Comparison of ENCODE assay signal across 15 cellular contexts in genomic region chr20:48635361-48635760, GRCh38.
DNase-seq lines count a peak whose midpoint lies in the region; ATAC-seq and TF ChIP-seq lines count a peak whose summit lies in the region.
"Had no signal": no experiment of that assay in that cellular context is flagged by ENCODE, and none has a peak within 500 bp of the region (broad histone marks: within the 10 kb centered on the region; RNA-seq: fewer than 3 reads in every experiment).

No MANE protein-coding gene starts in this region.

- H3K36me3 Mint-ChIP-seq in activated T-cell treated with anti-CD3 and anti-CD28 coated beads, Interleukin-2, amount 50 U/mL, for 24 hours (ENCODE audit: low read depth): peaks cover 74% of the 10 kb centered on the region
- H3K36me3 Mint-ChIP-seq in activated T-helper 17 cell treated with anti-CD3 and anti-CD28 coated beads, Interleukin-2, amount 50 U/mL, for 72 hours (ENCODE audit: low read depth): peaks cover 91% of the 10 kb centered on the region
- H3K36me3 Mint-ChIP-seq in immature natural killer cell: peaks cover 28 to 55% (median 40%) of the 10 kb centered on the region in 3 donors

- peak overlapping the region; percentile 30 for H3K27ac Mint-ChIP-seq in activated T-cell treated with anti-CD3 and anti-CD28 coated beads, Interleukin-2, amount 50 U/mL, for 24 hours
- peak overlapping the region; percentile 85 for H3K27ac Mint-ChIP-seq in activated T-helper 17 cell treated with anti-CD3 and anti-CD28 coated beads, Interleukin-2, amount 50 U/mL, for 72 hours
- peak overlapping the region in 5 of 6 donors; percentile 37 to 81 (median 63) for H3K27ac Mint-ChIP-seq in immature natural killer cell
- H3K27ac Mint-ChIP-seq: activated CD4-positive, alpha-beta T cell treated with anti-CD3 and anti-CD28 coated beads, Interleukin-2, amount 10 ng/mL, durations not matched to agents 7 days and 5 days; endodermal cell; nephron had no signal

- no peak for ATAC-seq in activated T-helper 17 cell treated with anti-CD3 and anti-CD28 coated beads, Interleukin-2, amount 50 U/mL, for 72 hours (replicated peaks)
- no peak for ATAC-seq in esophagus mucosa
- ATAC-seq in omental fat pad (ENCODE audit: low FRiP score): no peak

- no peak for TF ChIP-seq CTCF in omental fat pad (IDR thresholded peaks at IDR 0.05)

- H3K4me1 Mint-ChIP-seq in activated T-cell treated with anti-CD3 and anti-CD28 coated beads, Interleukin-2, amount 50 U/mL, for 24 hours (ENCODE audit: low read depth): peaks cover 1% of the 10 kb centered on the region
- H3K4me1 Mint-ChIP-seq in activated T-helper 17 cell treated with anti-CD3 and anti-CD28 coated beads, Interleukin-2, amount 50 U/mL, for 72 hours: peaks cover 14% of the 10 kb centered on the region
- peaks cover 46 to 56% of the 10 kb centered on the region in 2 donors for H3K4me1 Mint-ChIP-seq in immature natural killer cell
- H3K4me1 Mint-ChIP-seq: endodermal cell had no signal

- H3K27ac ChIP-seq in substantia nigra (ENCODE audit: low read depth, low read length, poor library complexity, severe bottlenecking): peak overlapping the region; percentile 88
- H3K27ac ChIP-seq: A549, adrenal gland, tibial nerve had no signal

- H3K4me3 Mint-ChIP-seq in activated T-cell treated with anti-CD3 and anti-CD28 coated beads, Interleukin-2, amount 50 U/mL, for 24 hours: no peak overlapping the region
- H3K4me3 Mint-ChIP-seq in activated T-helper 17 cell treated with anti-CD3 and anti-CD28 coated beads, Interleukin-2, amount 50 U/mL, for 72 hours: no peak overlapping the region
- peak overlapping the region in 1 of 5 donors; percentile 22 for H3K4me3 Mint-ChIP-seq in immature natural killer cell
- H3K4me3 Mint-ChIP-seq: activated CD4-positive, alpha-beta T cell treated with anti-CD3 and anti-CD28 coated beads, Interleukin-2, amount 10 ng/mL, durations not matched to agents 7 days and 5 days; endodermal cell; nephron had no signal

- DNase-seq in activated T-cell treated with anti-CD3 and anti-CD28 coated beads, Interleukin-2, amount 50 U/mL, for 24 hours: no peak
- DNase-seq in activated T-cell treated with anti-CD3 and anti-CD28 coated beads, Interleukin-2, amount 50 U/mL, for 48 hours: no peak
- DNase-seq in immature natural killer cell (peak in 1 of 3 donors; percentile 19), substantia nigra (lab: John Stamatoyannopoulos, UW) (no peak), NCI-H2029 (lab: John Stamatoyannopoulos, UW) (no peak), omental fat pad (ENCODE audit: low spot score) (no peak)
- DNase-seq: NCI-H226 had no signal

- no peaks in the 10 kb centered on the region for H3K9me3 Mint-ChIP-seq in activated T-cell treated with anti-CD3 and anti-CD28 coated beads, Interleukin-2, amount 50 U/mL, for 24 hours
- H3K9me3 Mint-ChIP-seq in activated T-helper 17 cell treated with anti-CD3 and anti-CD28 coated beads, Interleukin-2, amount 50 U/mL, for 72 hours: no peaks in the 10 kb centered on the region
- peaks cover 0 to 1% (median 0%) of the 10 kb centered on the region in 6 donors for H3K9me3 Mint-ChIP-seq in immature natural killer cell
- H3K9me3 Mint-ChIP-seq: activated CD4-positive, alpha-beta T cell treated with anti-CD3 and anti-CD28 coated beads, Interleukin-2, amount 10 ng/mL, durations not matched to agents 7 days and 5 days; endodermal cell; nephron had no signal

- H3K27me3 Mint-ChIP-seq in activated T-cell treated with anti-CD3 and anti-CD28 coated beads, Interleukin-2, amount 50 U/mL, for 24 hours: no peaks in the 10 kb centered on the region
- no peaks in the 10 kb centered on the region for H3K27me3 Mint-ChIP-seq in activated T-helper 17 cell treated with anti-CD3 and anti-CD28 coated beads, Interleukin-2, amount 50 U/mL, for 72 hours
- peaks cover 31 to 64% (median 41%) of the 10 kb centered on the region in 3 donors for H3K27me3 Mint-ChIP-seq in immature natural killer cell (ENCODE audit: low read depth in 3 of 3)
- H3K27me3 Mint-ChIP-seq: activated CD4-positive, alpha-beta T cell treated with anti-CD3 and anti-CD28 coated beads, Interleukin-2, amount 10 ng/mL, durations not matched to agents 7 days and 5 days had no signal

Comparison
In these comparisons a context has a peak if more than half of its experiments do, and no peak if none do; other contexts are left out.
1. H3K27ac Mint-ChIP-seq: peak in every context shown above with its lines; median percentile 85 in activated T-helper 17 cell treated with anti-CD3 and anti-CD28 coated beads, Interleukin-2, amount 50 U/mL, for 72 hours; 63 in immature natural killer cell; 30 in activated T-cell treated with anti-CD3 and anti-CD28 coated beads, Interleukin-2, amount 50 U/mL, for 24 hours.